1 cellular context compared by ENCODE assay signal in genomic region chr2:136130045-136130444, GRCh38.
TF ChIP-seq lines count a peak whose summit lies in the region.

No MANE protein-coding gene starts in this region.

TF ChIP-seq in WTC11, 78 proteins besides CTCF, POLR2A, EP300 and RAD21 (continued from another document):
- TF ChIP-seq KAT7 (CRISPR knock-in tag; IDR thresholded peaks at IDR 0.05; ENCODE audit: borderline replicate concordance) = no peak
- no peak for TF ChIP-seq ESRRA (CRISPR knock-in tag; IDR thresholded peaks at IDR 0.05; ENCODE audit: borderline replicate concordance)
- no peak for TF ChIP-seq ZNF317 (CRISPR knock-in tag; IDR thresholded peaks at IDR 0.05; ENCODE audit: borderline replicate concordance, low read depth)
- no peak for TF ChIP-seq ETV6 (CRISPR knock-in tag; IDR thresholded peaks at IDR 0.05)
- no peak for TF ChIP-seq PRRX2 (CRISPR knock-in tag; IDR thresholded peaks at IDR 0.05)
- no peak for TF ChIP-seq ZSCAN18 (CRISPR knock-in tag; IDR thresholded peaks at IDR 0.05)
- TF ChIP-seq TEAD1 (CRISPR knock-in tag; IDR thresholded peaks at IDR 0.05) = no peak
- TF ChIP-seq IRF1 (CRISPR knock-in tag; IDR thresholded peaks at IDR 0.05) = no peak
- TF ChIP-seq ZNF219 (CRISPR knock-in tag; IDR thresholded peaks at IDR 0.05; ENCODE audit: borderline replicate concordance) = no peak
- TF ChIP-seq, protein P1, sequence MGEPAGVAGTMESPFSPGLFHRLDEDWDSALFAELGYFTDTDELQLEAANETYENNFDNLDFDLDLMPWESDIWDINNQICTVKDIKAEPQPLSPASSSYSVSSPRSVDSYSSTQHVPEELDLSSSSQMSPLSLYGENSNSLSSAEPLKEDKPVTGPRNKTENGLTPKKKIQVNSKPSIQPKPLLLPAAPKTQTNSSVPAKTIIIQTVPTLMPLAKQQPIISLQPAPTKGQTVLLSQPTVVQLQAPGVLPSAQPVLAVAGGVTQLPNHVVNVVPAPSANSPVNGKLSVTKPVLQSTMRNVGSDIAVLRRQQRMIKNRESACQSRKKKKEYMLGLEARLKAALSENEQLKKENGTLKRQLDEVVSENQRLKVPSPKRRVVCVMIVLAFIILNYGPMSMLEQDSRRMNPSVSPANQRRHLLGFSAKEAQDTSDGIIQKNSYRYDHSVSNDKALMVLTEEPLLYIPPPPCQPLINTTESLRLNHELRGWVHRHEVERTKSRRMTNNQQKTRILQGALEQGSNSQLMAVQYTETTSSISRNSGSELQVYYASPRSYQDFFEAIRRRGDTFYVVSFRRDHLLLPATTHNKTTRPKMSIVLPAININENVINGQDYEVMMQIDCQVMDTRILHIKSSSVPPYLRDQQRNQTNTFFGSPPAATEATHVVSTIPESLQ (CRISPR knock-in tag; IDR thresholded peaks at IDR 0.05) = no peak
- TF ChIP-seq, protein P2, sequence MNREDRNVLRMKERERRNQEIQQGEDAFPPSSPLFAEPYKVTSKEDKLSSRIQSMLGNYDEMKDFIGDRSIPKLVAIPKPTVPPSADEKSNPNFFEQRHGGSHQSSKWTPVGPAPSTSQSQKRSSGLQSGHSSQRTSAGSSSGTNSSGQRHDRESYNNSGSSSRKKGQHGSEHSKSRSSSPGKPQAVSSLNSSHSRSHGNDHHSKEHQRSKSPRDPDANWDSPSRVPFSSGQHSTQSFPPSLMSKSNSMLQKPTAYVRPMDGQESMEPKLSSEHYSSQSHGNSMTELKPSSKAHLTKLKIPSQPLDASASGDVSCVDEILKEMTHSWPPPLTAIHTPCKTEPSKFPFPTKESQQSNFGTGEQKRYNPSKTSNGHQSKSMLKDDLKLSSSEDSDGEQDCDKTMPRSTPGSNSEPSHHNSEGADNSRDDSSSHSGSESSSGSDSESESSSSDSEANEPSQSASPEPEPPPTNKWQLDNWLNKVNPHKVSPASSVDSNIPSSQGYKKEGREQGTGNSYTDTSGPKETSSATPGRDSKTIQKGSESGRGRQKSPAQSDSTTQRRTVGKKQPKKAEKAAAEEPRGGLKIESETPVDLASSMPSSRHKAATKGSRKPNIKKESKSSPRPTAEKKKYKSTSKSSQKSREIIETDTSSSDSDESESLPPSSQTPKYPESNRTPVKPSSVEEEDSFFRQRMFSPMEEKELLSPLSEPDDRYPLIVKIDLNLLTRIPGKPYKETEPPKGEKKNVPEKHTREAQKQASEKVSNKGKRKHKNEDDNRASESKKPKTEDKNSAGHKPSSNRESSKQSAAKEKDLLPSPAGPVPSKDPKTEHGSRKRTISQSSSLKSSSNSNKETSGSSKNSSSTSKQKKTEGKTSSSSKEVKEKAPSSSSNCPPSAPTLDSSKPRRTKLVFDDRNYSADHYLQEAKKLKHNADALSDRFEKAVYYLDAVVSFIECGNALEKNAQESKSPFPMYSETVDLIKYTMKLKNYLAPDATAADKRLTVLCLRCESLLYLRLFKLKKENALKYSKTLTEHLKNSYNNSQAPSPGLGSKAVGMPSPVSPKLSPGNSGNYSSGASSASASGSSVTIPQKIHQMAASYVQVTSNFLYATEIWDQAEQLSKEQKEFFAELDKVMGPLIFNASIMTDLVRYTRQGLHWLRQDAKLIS (CRISPR knock-in tag; IDR thresholded peaks at IDR 0.05; ENCODE audit: borderline replicate concordance) = no peak
- no peak for TF ChIP-seq CBFB (CRISPR knock-in tag; IDR thresholded peaks at IDR 0.05; ENCODE audit: low read depth)
- TF ChIP-seq MLX (CRISPR knock-in tag; IDR thresholded peaks at IDR 0.05) = no peak
